1 cellular context compared by ENCODE assay signal in genomic region chr5:151820903-151821302, GRCh38.
TF ChIP-seq lines count a peak whose summit lies in the region.

No MANE protein-coding gene starts in this region.

TF ChIP-seq in HepG2, 621 proteins besides CTCF, POLR2A, EP300 and RAD21 (continues in another document):
- TF ChIP-seq REST (IDR thresholded peaks at IDR 0.05; ENCODE audit: borderline replicate concordance in 1 of 2, low read depth in 1 of 2, low read length in 2 of 2) (peak in 1 of 2 experiments; percentile 86; a peak in 3 of 4 replicates), NCOA1 (CRISPR knock-in tag; IDR thresholded peaks at IDR 0.05) (no peak), ZNF607 (CRISPR knock-in tag; IDR thresholded peaks at IDR 0.05; ENCODE audit: borderline replicate concordance) (no peak), ZFY (CRISPR knock-in tag; IDR thresholded peaks at IDR 0.05) (peak; percentile 40; the same call in 1 of the 2 replicates), ZNF678 (CRISPR knock-in tag; IDR thresholded peaks at IDR 0.05) (no peak), HNF4A (CRISPR knock-in tag; IDR thresholded peaks at IDR 0.05) (peak; percentile 90), LCORL (IDR thresholded peaks at IDR 0.05) (no peak), LCORL (CRISPR knock-in tag; IDR thresholded peaks at IDR 0.05) (peak; percentile 49; the same call in 1 of the 2 replicates), NFIC (IDR thresholded peaks at IDR 0.05; ENCODE audit: low read length) (peak; percentile 90), MIXL1 (CRISPR knock-in tag; IDR thresholded peaks at IDR 0.05) (0 out of 2 replicates have a peak, but pooled peaks have one; percentile 26), TBX2 (CRISPR knock-in tag; IDR thresholded peaks at IDR 0.05; ENCODE audit: borderline replicate concordance) (peak; percentile 52; the same call in 1 of the 2 replicates), NCOA2 (CRISPR knock-in tag; IDR thresholded peaks at IDR 0.05) (peak; percentile 79), ETV5 (CRISPR knock-in tag; IDR thresholded peaks at IDR 0.05; ENCODE audit: borderline replicate concordance) (peak; percentile 16; the same call in 1 of the 2 replicates), MED1 (CRISPR knock-in tag; IDR thresholded peaks at IDR 0.05) (peak; percentile 75), GFI1 (CRISPR knock-in tag; IDR thresholded peaks at IDR 0.05; ENCODE audit: borderline replicate concordance) (peak; percentile 70; the same call in 1 of the 2 replicates), PHF20 (CRISPR knock-in tag; IDR thresholded peaks at IDR 0.05) (no peak), ZMYM2 (CRISPR knock-in tag; IDR thresholded peaks at IDR 0.05) (0 out of 2 replicates have a peak, but pooled peaks have one; percentile 2), KIAA2018 (CRISPR knock-in tag; IDR thresholded peaks at IDR 0.05; ENCODE audit: borderline replicate concordance) (no peak), YY1 (IDR thresholded peaks at IDR 0.05; ENCODE audit: insufficient read depth, insufficient replicate concordance, low read depth, low read length) (peak; percentile 32), TBX3 (IDR thresholded peaks at IDR 0.05; ENCODE audit: borderline replicate concordance) (peak; percentile 68; the same call in 1 of the 2 replicates), ZFP1 (CRISPR knock-in tag; IDR thresholded peaks at IDR 0.05) (0 out of 2 replicates have a peak, but pooled peaks have one; percentile 40), ISL2 (CRISPR knock-in tag; IDR thresholded peaks at IDR 0.05) (peak; percentile 65), ZBTB20 (CRISPR knock-in tag; IDR thresholded peaks at IDR 0.05; ENCODE audit: borderline replicate concordance, low read depth) (peak; percentile 76; the same call in 1 of the 2 replicates), SIX1 (CRISPR knock-in tag; IDR thresholded peaks at IDR 0.05; ENCODE audit: borderline replicate concordance) (peak; percentile 74; the same call in 1 of the 2 replicates), TCF7 (IDR thresholded peaks at IDR 0.05; ENCODE audit: low read depth) (peak; percentile 75), ZNF317 (CRISPR knock-in tag; IDR thresholded peaks at IDR 0.05) (peak; percentile 82), GATAD1 (CRISPR knock-in tag; IDR thresholded peaks at IDR 0.05) (0 out of 2 replicates have a peak, but pooled peaks have one; percentile 24), TCF12 (IDR thresholded peaks at IDR 0.05) (no peak), TCF12 (CRISPR knock-in tag; IDR thresholded peaks at IDR 0.05) (peak; percentile 64; the same call in 1 of the 2 replicates), HDAC2 (CRISPR knock-in tag; IDR thresholded peaks at IDR 0.05) (peak; percentile 75), ZBTB10 (CRISPR knock-in tag; IDR thresholded peaks at IDR 0.05; ENCODE audit: borderline replicate concordance) (no peak), ZMYM4 (CRISPR knock-in tag; IDR thresholded peaks at IDR 0.05) (peak; percentile 76), ESRRA (CRISPR knock-in tag; IDR thresholded peaks at IDR 0.05; ENCODE audit: low read depth) (0 out of 2 replicates have a peak, but pooled peaks have one; percentile 35), NR2F2 (IDR thresholded peaks at IDR 0.05; ENCODE audit: borderline replicate concordance, low read depth) (peak; percentile 22; the same call in 1 of the 2 replicates), AGO1 (IDR thresholded peaks at IDR 0.05; ENCODE audit: low read depth, low read length, poor library complexity, severe bottlenecking) (no peak)
- TF ChIP-seq, protein P1, sequence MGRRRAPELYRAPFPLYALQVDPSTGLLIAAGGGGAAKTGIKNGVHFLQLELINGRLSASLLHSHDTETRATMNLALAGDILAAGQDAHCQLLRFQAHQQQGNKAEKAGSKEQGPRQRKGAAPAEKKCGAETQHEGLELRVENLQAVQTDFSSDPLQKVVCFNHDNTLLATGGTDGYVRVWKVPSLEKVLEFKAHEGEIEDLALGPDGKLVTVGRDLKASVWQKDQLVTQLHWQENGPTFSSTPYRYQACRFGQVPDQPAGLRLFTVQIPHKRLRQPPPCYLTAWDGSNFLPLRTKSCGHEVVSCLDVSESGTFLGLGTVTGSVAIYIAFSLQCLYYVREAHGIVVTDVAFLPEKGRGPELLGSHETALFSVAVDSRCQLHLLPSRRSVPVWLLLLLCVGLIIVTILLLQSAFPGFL (CRISPR knock-in tag; IDR thresholded peaks at IDR 0.05), result no peak
- TF ChIP-seq, protein P2, sequence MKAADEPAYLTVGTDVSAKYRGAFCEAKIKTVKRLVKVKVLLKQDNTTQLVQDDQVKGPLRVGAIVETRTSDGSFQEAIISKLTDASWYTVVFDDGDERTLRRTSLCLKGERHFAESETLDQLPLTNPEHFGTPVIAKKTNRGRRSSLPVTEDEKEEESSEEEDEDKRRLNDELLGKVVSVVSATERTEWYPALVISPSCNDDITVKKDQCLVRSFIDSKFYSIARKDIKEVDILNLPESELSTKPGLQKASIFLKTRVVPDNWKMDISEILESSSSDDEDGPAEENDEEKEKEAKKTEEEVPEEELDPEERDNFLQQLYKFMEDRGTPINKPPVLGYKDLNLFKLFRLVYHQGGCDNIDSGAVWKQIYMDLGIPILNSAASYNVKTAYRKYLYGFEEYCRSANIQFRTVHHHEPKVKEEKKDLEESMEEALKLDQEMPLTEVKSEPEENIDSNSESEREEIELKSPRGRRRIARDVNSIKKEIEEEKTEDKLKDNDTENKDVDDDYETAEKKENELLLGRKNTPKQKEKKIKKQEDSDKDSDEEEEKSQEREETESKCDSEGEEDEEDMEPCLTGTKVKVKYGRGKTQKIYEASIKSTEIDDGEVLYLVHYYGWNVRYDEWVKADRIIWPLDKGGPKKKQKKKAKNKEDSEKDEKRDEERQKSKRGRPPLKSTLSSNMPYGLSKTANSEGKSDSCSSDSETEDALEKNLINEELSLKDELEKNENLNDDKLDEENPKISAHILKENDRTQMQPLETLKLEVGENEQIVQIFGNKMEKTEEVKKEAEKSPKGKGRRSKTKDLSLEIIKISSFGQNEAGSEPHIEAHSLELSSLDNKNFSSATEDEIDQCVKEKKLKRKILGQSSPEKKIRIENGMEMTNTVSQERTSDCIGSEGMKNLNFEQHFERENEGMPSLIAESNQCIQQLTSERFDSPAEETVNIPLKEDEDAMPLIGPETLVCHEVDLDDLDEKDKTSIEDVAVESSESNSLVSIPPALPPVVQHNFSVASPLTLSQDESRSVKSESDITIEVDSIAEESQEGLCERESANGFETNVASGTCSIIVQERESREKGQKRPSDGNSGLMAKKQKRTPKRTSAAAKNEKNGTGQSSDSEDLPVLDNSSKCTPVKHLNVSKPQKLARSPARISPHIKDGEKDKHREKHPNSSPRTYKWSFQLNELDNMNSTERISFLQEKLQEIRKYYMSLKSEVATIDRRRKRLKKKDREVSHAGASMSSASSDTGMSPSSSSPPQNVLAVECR (CRISPR knock-in tag; IDR thresholded peaks at IDR 0.05; ENCODE audit: borderline replicate concordance), result peak; percentile 33; the same call in 1 of the 2 replicates
- TF ChIP-seq, protein P3, sequence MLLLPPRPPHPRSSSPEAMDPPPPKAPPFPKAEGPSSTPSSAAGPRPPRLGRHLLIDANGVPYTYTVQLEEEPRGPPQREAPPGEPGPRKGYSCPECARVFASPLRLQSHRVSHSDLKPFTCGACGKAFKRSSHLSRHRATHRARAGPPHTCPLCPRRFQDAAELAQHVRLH (CRISPR knock-in tag; IDR thresholded peaks at IDR 0.05; ENCODE audit: borderline replicate concordance, low read depth), result no peak
- TF ChIP-seq, protein P4, sequence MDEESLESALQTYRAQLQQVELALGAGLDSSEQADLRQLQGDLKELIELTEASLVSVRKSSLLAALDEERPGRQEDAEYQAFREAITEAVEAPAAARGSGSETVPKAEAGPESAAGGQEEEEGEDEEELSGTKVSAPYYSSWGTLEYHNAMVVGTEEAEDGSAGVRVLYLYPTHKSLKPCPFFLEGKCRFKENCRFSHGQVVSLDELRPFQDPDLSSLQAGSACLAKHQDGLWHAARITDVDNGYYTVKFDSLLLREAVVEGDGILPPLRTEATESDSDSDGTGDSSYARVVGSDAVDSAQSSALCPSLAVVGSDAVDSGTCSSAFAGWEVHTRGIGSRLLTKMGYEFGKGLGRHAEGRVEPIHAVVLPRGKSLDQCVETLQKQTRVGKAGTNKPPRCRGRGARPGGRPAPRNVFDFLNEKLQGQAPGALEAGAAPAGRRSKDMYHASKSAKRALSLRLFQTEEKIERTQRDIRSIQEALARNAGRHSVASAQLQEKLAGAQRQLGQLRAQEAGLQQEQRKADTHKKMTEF (CRISPR knock-in tag; IDR thresholded peaks at IDR 0.05), result peak; percentile 69; the same call in 1 of the 2 replicates
